In the genomic region with DNA sequence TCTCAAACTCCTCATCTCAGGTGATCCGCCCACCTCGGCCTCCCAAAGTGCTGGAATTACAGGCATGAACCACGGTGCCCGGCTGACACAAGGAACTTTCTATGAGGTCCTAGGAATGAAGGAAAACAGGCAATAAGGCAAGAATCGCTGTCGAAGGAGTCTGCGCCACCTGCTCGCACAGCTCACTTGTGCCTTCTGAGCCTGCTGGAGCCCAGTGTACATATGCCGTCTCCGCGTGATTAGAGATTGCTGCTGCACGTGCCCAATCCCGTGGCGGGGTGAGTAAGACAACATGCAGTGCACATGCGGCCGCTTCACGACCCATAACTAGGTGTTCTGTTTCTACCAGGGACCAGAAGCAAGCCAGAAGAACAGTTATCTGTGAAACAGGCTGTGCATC, we compare ENCODE assay signal across 1 cellular context.
TF ChIP-seq lines count a peak whose summit lies in the region.

No MANE protein-coding gene starts in this region.

TF ChIP-seq in K562, 482 proteins besides CTCF, POLR2A, EP300 and RAD21 (continued from another document):
- 0 out of 2 replicates have a peak, but pooled peaks have one; percentile 10 for TF ChIP-seq MGA (IDR thresholded peaks at IDR 0.05)
- peak in 1 of 2 experiments; percentile 36; a peak in 1 of 4 replicates for TF ChIP-seq KDM1A (IDR thresholded peaks at IDR 0.05)
- TF ChIP-seq ZC3H11A (IDR thresholded peaks at IDR 0.05; ENCODE audit: low read depth, low read length), result no peak
